Comparison of ENCODE assay signal across 7 cellular contexts in genomic region chr1:166626711-166627110, GRCh38.
"Had no signal": no experiment of that assay in that cellular context is flagged by ENCODE, and none has a peak within 500 bp of the region (broad histone marks: within the 10 kb centered on the region; RNA-seq: fewer than 3 reads in every experiment).

No MANE protein-coding gene starts in this region.

- ATAC-seq: HepG2 had no signal

- FAIRE-seq: HepG2, HTR-8/SVneo had no signal

- H3K9ac ChIP-seq: KMS-11 had no signal

- H3K27ac ChIP-seq: HL-60, KMS-11 had no signal

- H3K4me2 ChIP-seq: KMS-11 had no signal

- DNase-seq: IMR-90, KBM-7, KG1 had no signal
